Comparison of ENCODE assay signal across 9 cellular contexts in the genomic region with DNA sequence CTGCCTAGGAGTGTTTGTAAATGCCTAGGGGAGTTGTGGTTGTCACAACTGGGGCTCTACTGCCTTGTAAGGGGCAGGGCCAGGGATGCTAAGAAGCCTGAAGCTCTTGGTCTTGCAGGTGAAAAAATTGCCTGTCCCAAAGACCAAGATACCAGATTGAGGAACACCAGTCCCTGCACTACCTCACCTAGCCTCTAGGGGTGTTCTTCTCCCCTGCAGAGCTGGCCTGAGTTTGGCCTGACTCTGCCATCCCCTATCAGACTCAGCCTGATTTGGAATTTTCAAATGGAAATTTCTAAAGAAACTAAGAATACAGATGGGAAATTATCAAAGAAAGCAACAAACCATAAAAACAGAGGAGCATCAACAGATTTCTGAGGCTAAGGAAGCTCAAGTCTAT.
A peak's percentile ranks its signal among the peaks of the same experiment; 100 is the strongest.
DNase-seq lines count a peak whose midpoint lies in the region; TF ChIP-seq lines count a peak whose summit lies in the region.
"Had no signal": no experiment of that assay in that cellular context is flagged by ENCODE, and none has a peak within 500 bp of the region (broad histone marks: within the 10 kb centered on the region; RNA-seq: fewer than 3 reads in every experiment).

No MANE protein-coding gene starts in this region.

- no peaks in the 10 kb centered on the region for H3K9me3 ChIP-seq in colonic mucosa
- peaks cover 0 to 32% (median 2%) of the 10 kb centered on the region in 8 donors for H3K9me3 ChIP-seq in spleen

- DNase-seq in NCI-H82 (lab: John Stamatoyannopoulos, UW) (peak; percentile 46), NCI-H82 treated with DMSO at 0.1 percent for 48 hours (lab: John Stamatoyannopoulos, UW; ENCODE audit: unreplicated experiment) (no peak), KBM-7 (peak; percentile 40), colonic mucosa (peak; percentile 30), spleen (no peak), ecto neural progenitor cell (ENCODE audit: low spot score) (no peak)
- DNase-seq in activated T-helper 2 cell treated with anti-CD3 and anti-CD28 coated beads, Interferon-gamma antibody, Interleukin-2, Interleukin-4, amounts not matched to agents 10 μg/mL and 5 μg/mL and 100 μg/mL, durations not matched to agents 14 hours and 24 hours and 36 hours (ENCODE audit: low spot score), result no peak
- no peak for DNase-seq in T-helper 2 cell treated with Interferon-gamma antibody and Interleukin-4, amounts not matched to agents 5 μg/mL and 100 μg/mL, for 36 hours (ENCODE audit: low spot score)
- DNase-seq: NCI-H1105 had no signal

- H3K9ac ChIP-seq in colonic mucosa (ENCODE audit: low read depth in 2 of 2, low read length in 2 of 2), result no peak overlapping the region

- in situ Hi-C loops in KBM-7 (cut with MboI; ENCODE audit: low pct_unique_long_range_greater_than_20kb, low sequenced_read_pairs), result no loop called here

- H3K4me1 ChIP-seq in colonic mucosa (no peaks in the 10 kb centered on the region), spleen (no peaks in the 10 kb centered on the region)

- H3K27ac Mint-ChIP-seq in activated T-helper 2 cell treated with anti-CD3 and anti-CD28 coated beads, Interferon-gamma antibody, Interleukin-2, Interleukin-4, amounts not matched to agents 10 μg/mL and 5 μg/mL and 100 μg/mL, durations not matched to agents 14 hours and 24 hours and 36 hours, result no peak overlapping the region
- no peak overlapping the region for H3K27ac Mint-ChIP-seq in T-helper 2 cell treated with Interferon-gamma antibody and Interleukin-4, amounts not matched to agents 5 μg/mL and 100 μg/mL, for 36 hours

- H3K9me3 Mint-ChIP-seq in activated T-helper 2 cell treated with anti-CD3 and anti-CD28 coated beads, Interferon-gamma antibody, Interleukin-2, Interleukin-4, amounts not matched to agents 10 μg/mL and 5 μg/mL and 100 μg/mL, durations not matched to agents 14 hours and 24 hours and 36 hours, result peaks cover 9% of the 10 kb centered on the region
- H3K9me3 Mint-ChIP-seq in T-helper 2 cell treated with Interferon-gamma antibody and Interleukin-4, amounts not matched to agents 5 μg/mL and 100 μg/mL, for 36 hours, result peaks cover 15% of the 10 kb centered on the region

- H3K4me1 Mint-ChIP-seq in activated T-helper 2 cell treated with anti-CD3 and anti-CD28 coated beads, Interferon-gamma antibody, Interleukin-2, Interleukin-4, amounts not matched to agents 10 μg/mL and 5 μg/mL and 100 μg/mL, durations not matched to agents 14 hours and 24 hours and 36 hours (ENCODE audit: low read depth), result no peaks in the 10 kb centered on the region
- no peaks in the 10 kb centered on the region for H3K4me1 Mint-ChIP-seq in T-helper 2 cell treated with Interferon-gamma antibody and Interleukin-4, amounts not matched to agents 5 μg/mL and 100 μg/mL, for 36 hours (ENCODE audit: low read depth)

- no peak overlapping the region for H3K4me3 ChIP-seq in colonic mucosa
- H3K4me3 ChIP-seq in spleen, result no peak overlapping the region

- H3K27me3 ChIP-seq in colonic mucosa (no peaks in the 10 kb centered on the region), spleen (replicated peaks in 1 of 7) (no peaks in the 10 kb centered on the region)

- H3K27ac ChIP-seq in colonic mucosa (no peak overlapping the region), spleen (no peak overlapping the region)

- peak; percentile 65 for TF ChIP-seq CTCF in colonic mucosa (IDR thresholded peaks at IDR 0.05)
- TF ChIP-seq CTCF in spleen (IDR thresholded peaks at IDR 0.05 in 8 of 11, conservative IDR thresholded peaks at IDR 0.05 in 3 of 11), result peak in 7 of 11 experiments; percentile 23 to 63 (median 37)

- H3K27me3 Mint-ChIP-seq in activated T-helper 2 cell treated with anti-CD3 and anti-CD28 coated beads, Interferon-gamma antibody, Interleukin-2, Interleukin-4, amounts not matched to agents 10 μg/mL and 5 μg/mL and 100 μg/mL, durations not matched to agents 14 hours and 24 hours and 36 hours (ENCODE audit: low read depth), result no peaks in the 10 kb centered on the region
- no peaks in the 10 kb centered on the region for H3K27me3 Mint-ChIP-seq in T-helper 2 cell treated with Interferon-gamma antibody and Interleukin-4, amounts not matched to agents 5 μg/mL and 100 μg/mL, for 36 hours (ENCODE audit: low read depth)

- H3K4me3 Mint-ChIP-seq in activated T-helper 2 cell treated with anti-CD3 and anti-CD28 coated beads, Interferon-gamma antibody, Interleukin-2, Interleukin-4, amounts not matched to agents 10 μg/mL and 5 μg/mL and 100 μg/mL, durations not matched to agents 14 hours and 24 hours and 36 hours (ENCODE audit: low read depth), result no peak overlapping the region
- H3K4me3 Mint-ChIP-seq in T-helper 2 cell treated with Interferon-gamma antibody and Interleukin-4, amounts not matched to agents 5 μg/mL and 100 μg/mL, for 36 hours, result no peak overlapping the region

- no peak for TF ChIP-seq POLR2A in spleen (IDR thresholded peaks at IDR 0.05)

- H3K36me3 Mint-ChIP-seq in activated T-helper 2 cell treated with anti-CD3 and anti-CD28 coated beads, Interferon-gamma antibody, Interleukin-2, Interleukin-4, amounts not matched to agents 10 μg/mL and 5 μg/mL and 100 μg/mL, durations not matched to agents 14 hours and 24 hours and 36 hours (ENCODE audit: low read depth), result no peaks in the 10 kb centered on the region
- no peaks in the 10 kb centered on the region for H3K36me3 Mint-ChIP-seq in T-helper 2 cell treated with Interferon-gamma antibody and Interleukin-4, amounts not matched to agents 5 μg/mL and 100 μg/mL, for 36 hours (ENCODE audit: low read depth)

- intact Hi-C loops in colonic mucosa (cut with DNase I), result no loop called here
- intact Hi-C loops in spleen (cut with DNase I; ENCODE audit: low total_unique reads), result no loop called here
- intact Hi-C loops in activated T-helper 2 cell treated with anti-CD3 and anti-CD28 coated beads, Interferon-gamma antibody, Interleukin-2, Interleukin-4, amounts not matched to agents 10 μg/mL and 5 μg/mL and 100 μg/mL, durations not matched to agents 14 hours and 24 hours and 36 hours (cut with micrococcal nuclease), result no loop called here

- no peaks in the 10 kb centered on the region for H3K36me3 ChIP-seq in colonic mucosa
- no peaks in the 10 kb centered on the region for H3K36me3 ChIP-seq in spleen

Comparison
In these comparisons a context has a peak if more than half of its experiments do, and no peak if none do; other contexts are left out.
1. DNase-seq: peak in NCI-H82 (single experiment), KBM-7 (single experiment) and colonic mucosa (single experiment); none in NCI-H82 treated with DMSO at 0.1 percent for 48 hours (single experiment), spleen (single experiment), ecto neural progenitor cell (single experiment), activated T-helper 2 cell treated with anti-CD3 and anti-CD28 coated beads, Interferon-gamma antibody, Interleukin-2, Interleukin-4, amounts not matched to agents 10 μg/mL and 5 μg/mL and 100 μg/mL, durations not matched to agents 14 hours and 24 hours and 36 hours (single experiment) and T-helper 2 cell treated with Interferon-gamma antibody and Interleukin-4, amounts not matched to agents 5 μg/mL and 100 μg/mL, for 36 hours (single experiment).